20 cellular contexts compared by ENCODE assay signal in the genomic region with DNA sequence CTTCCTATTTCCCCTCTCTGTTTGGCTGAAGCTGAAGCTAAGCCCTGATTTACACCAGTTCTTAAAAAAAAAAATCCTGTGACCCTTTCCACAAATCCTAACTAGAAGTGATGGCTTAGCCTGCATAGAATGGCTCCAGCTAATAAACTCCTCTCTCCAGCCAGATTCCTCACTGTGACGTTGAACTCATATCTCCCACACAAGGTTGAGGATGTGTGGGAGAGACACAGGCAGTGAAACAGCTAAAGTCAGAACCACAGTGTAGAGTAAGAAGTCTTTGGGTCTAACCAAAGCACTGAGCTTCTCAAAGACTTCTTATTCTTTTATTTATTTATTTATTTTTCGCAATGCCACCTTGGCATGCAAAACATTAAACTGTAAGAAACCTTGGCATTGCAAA.
DNase-seq lines count a peak whose midpoint lies in the region; ATAC-seq, FAIRE-seq and TF ChIP-seq lines count a peak whose summit lies in the region.
"Had no signal": no experiment of that assay in that cellular context is flagged by ENCODE, and none has a peak within 500 bp of the region (broad histone marks: within the 10 kb centered on the region; RNA-seq: fewer than 3 reads in every experiment).

No MANE protein-coding gene starts in this region.

- 38 to 62% methylated on average over 2 of the region's 2 CpGs for WGBS in testis, 2 donors

- H3K4me1 ChIP-seq in testis: no peaks in the 10 kb centered on the region

- no peaks in the 10 kb centered on the region for H3K9me3 ChIP-seq in testis
- H3K9me3 ChIP-seq: BLaER1 treated with 17β-estradiol and CSF1 and Interleukin-3, amounts not matched to agents 10 nM and 100 nM had no signal

- DNase-seq in NCI-H226: peak; percentile 90
- DNase-seq in left kidney (ENCODE audit: low read depth, low spot score): peak; percentile 23
- DNase-seq in omental fat pad (ENCODE audit: low spot score): no peak
- peak; percentile 67 for DNase-seq in testis
- no peak for DNase-seq in amygdala (lab: John Stamatoyannopoulos, UW)
- DNase-seq in frontal cortex (ENCODE audit: low spot score in 2 of 2): no peak
- DNase-seq: CD8-positive, alpha-beta T cell; COR-L47; HCEC 1CT; HFFc6; IMR-90 had no signal

- TF ChIP-seq CTCF in omental fat pad (IDR thresholded peaks at IDR 0.05): no peak
- TF ChIP-seq CTCF in testis (IDR thresholded peaks at IDR 0.05): no peak

- no peaks in the 10 kb centered on the region for H3K36me3 ChIP-seq in testis (ENCODE audit: low read depth, missing control alignments)
- H3K36me3 ChIP-seq: BLaER1 treated with 17β-estradiol and CSF1 and Interleukin-3, amounts not matched to agents 10 nM and 100 nM had no signal

- intact Hi-C loops in testis (cut with DNase I; ENCODE audit: low total_unique reads): no loop called here

- H3K27ac ChIP-seq in testis: peak overlapping the region in 1 of 2 donors; percentile 3
- H3K27ac ChIP-seq: BLaER1 treated with 17β-estradiol and CSF1 and Interleukin-3, amounts not matched to agents 10 nM and 100 nM; HL-60 had no signal

- H3K27me3 ChIP-seq in testis: no peaks in the 10 kb centered on the region
- H3K27me3 ChIP-seq: BLaER1 treated with 17β-estradiol and CSF1 and Interleukin-3, amounts not matched to agents 10 nM and 100 nM had no signal

- peak; percentile 72 for ATAC-seq in omental fat pad (ENCODE audit: low FRiP score)
- ATAC-seq in GM21825 (IDR thresholded peaks at IDR 0.05; ENCODE audit: unreplicated experiment): no peak
- ATAC-seq: CD8-positive, alpha-beta T cell; GM23338 had no signal

- no peak for FAIRE-seq in frontal cortex (lab: Jason Lieb, UNC)
- FAIRE-seq: D721Med, G401.6, GM12891, H54, HTR-8/SVneo had no signal

- H3K4me3 ChIP-seq in testis: no peak overlapping the region
- H3K4me3 ChIP-seq: BLaER1 treated with 17β-estradiol and CSF1 and Interleukin-3, amounts not matched to agents 10 nM and 100 nM; GM23338 had no signal

- no peak for TF ChIP-seq POLR2A in testis (IDR thresholded peaks at IDR 0.05)

Comparison
In these comparisons a context has a peak if more than half of its experiments do, and no peak if none do; other contexts are left out.
1. DNase-seq: peak in NCI-H226 (single experiment), left kidney (single experiment) and testis (single experiment); none in omental fat pad (single experiment), amygdala (0 of 56) and frontal cortex (0 of 2).